Comparison of ENCODE assay signal across 26 cellular contexts in genomic region chr10:69388488-69388887, GRCh38. TPM values are rescaled to one million over a fixed set of nuclear protein-coding genes. Genes with fewer than 3 reads are reported as not detected.
"Had no signal": no experiment of that assay in that cellular context is flagged by ENCODE, and none has a peak within 500 bp of the region (broad histone marks: within the 10 kb centered on the region; RNA-seq: fewer than 3 reads in every experiment).

No MANE protein-coding gene starts in this region.

- H3K27ac ChIP-seq: SJCRH30 had no signal

- FAIRE-seq: colon had no signal

- H3K4me2 ChIP-seq: SK-N-SH had no signal

- H3K27me3 Mint-ChIP-seq: activated naive CD4-positive, alpha-beta T cell treated with anti-CD3 and anti-CD28 coated beads, Interleukin-2, amount 10 ng/mL, durations not matched to agents 7 days and 5 days; activated naive CD8-positive, alpha-beta T cell treated with anti-CD3 and anti-CD28 coated beads for 36 hours; activated T-helper 17 cell treated with anti-CD3 and anti-CD28 coated beads, Interleukin-2, amount 50 U/mL, for 72 hours had no signal

- H3K9me3 ChIP-seq: SJCRH30, SK-N-SH had no signal

- H3K27me3 ChIP-seq: SJCRH30 had no signal

- H3K27ac Mint-ChIP-seq: activated CD8-positive, alpha-beta T cell treated with anti-CD3 and anti-CD28 coated beads, Interleukin-2, amount 10 ng/mL, durations not matched to agents 7 days and 5 days; activated naive CD8-positive, alpha-beta T cell treated with anti-CD3 and anti-CD28 coated beads for 36 hours; activated T-helper 17 cell treated with anti-CD3 and anti-CD28 coated beads, Interleukin-2, amount 50 U/mL, for 72 hours had no signal

- H3K4me3 Mint-ChIP-seq: activated CD8-positive, alpha-beta T cell treated with anti-CD3 and anti-CD28 coated beads, Interleukin-2, amount 10 ng/mL, durations not matched to agents 7 days and 5 days; activated naive CD4-positive, alpha-beta T cell treated with anti-CD3 and anti-CD28 coated beads, Interleukin-2, amount 10 ng/mL, durations not matched to agents 7 days and 5 days; activated naive CD8-positive, alpha-beta T cell treated with anti-CD3 and anti-CD28 coated beads for 36 hours; activated T-helper 17 cell treated with anti-CD3 and anti-CD28 coated beads, Interleukin-2, amount 50 U/mL, for 72 hours had no signal

- DNase-seq: activated CD4-positive, alpha-beta T cell treated with anti-CD3 and anti-CD28 coated beads for 48 hours; activated CD4-positive, alpha-beta T cell treated with anti-CD3 and anti-CD28 coated beads, Interleukin-2, amount 50 U/mL, for 4 hours; activated CD4-positive, CD25-positive, alpha-beta regulatory T cell treated with anti-CD3 and anti-CD28 coated beads, Interleukin-2, amount 50 U/mL, for 72 hours; activated CD8-positive, alpha-beta T cell treated with anti-CD3 and anti-CD28 coated beads, Interleukin-2, amount 10 ng/mL, durations not matched to agents 7 days and 5 days; activated gamma-delta T cell; activated naive CD4-positive, alpha-beta T cell treated with anti-CD3 and anti-CD28 coated beads, Interleukin-2, amount 10 ng/mL, durations not matched to agents 7 days and 5 days; activated naive CD8-positive, alpha-beta T cell treated with anti-CD3 and anti-CD28 coated beads for 36 hours; activated T-cell treated with anti-CD3 and anti-CD28 coated beads, Interleukin-2, amount 50 U/mL, for 48 hours; anterior cingulate cortex; cerebellar nuclear complex; NCI-H1048; NCI-H146; NCI-H187 treated with DMSO at 0.1 percent for 48 hours; NCI-H345; NCI-H510A; NCI-H69; NK-92 treated with Interleukin-12 subunit alpha and Interleukin-12 subunit beta, amount 100 ng/mL, for 24 hours; OCI-M1; Right ventricle myocardium superior; RPMI8226; SJCRH30; SK-N-SH; T-helper 1 cell had no signal

- ATAC-seq: activated CD8-positive, alpha-beta T cell treated with anti-CD3 and anti-CD28 coated beads, Interleukin-2, amount 10 ng/mL, durations not matched to agents 7 days and 5 days; activated T-helper 17 cell treated with anti-CD3 and anti-CD28 coated beads, Interleukin-2, amount 50 U/mL, for 72 hours; Panc1 had no signal

- H3K9me3 Mint-ChIP-seq: activated naive CD4-positive, alpha-beta T cell treated with anti-CD3 and anti-CD28 coated beads, Interleukin-2, amount 10 ng/mL, durations not matched to agents 7 days and 5 days; activated naive CD8-positive, alpha-beta T cell treated with anti-CD3 and anti-CD28 coated beads for 36 hours; activated T-helper 17 cell treated with anti-CD3 and anti-CD28 coated beads, Interleukin-2, amount 50 U/mL, for 72 hours had no signal

- H3K9ac ChIP-seq: SK-N-SH had no signal

- H3K4me3 ChIP-seq: SJCRH30 had no signal

RNA-seq across cellular contexts. Expression of gene TACR2, which starts 28.2 kb away (rescaled TPM):
- total RNA-seq: activated CD8-positive, alpha-beta T cell treated with anti-CD3 and anti-CD28 coated beads, Interleukin-2, amount 10 ng/mL, durations not matched to agents 7 days and 5 days; activated naive CD8-positive, alpha-beta T cell treated with anti-CD3 and anti-CD28 coated beads for 36 hours; activated T-helper 17 cell treated with anti-CD3 and anti-CD28 coated beads, Interleukin-2, amount 50 U/mL, for 72 hours had no signal
